ENCODE assay signal across 1 cellular context in genomic region chr11:9180784-9181183, GRCh38.
TF ChIP-seq lines count a peak whose summit lies in the region.

No MANE protein-coding gene starts in this region.

TF ChIP-seq in WTC11, 78 proteins besides CTCF, POLR2A, EP300 and RAD21 (continued from another document):
- TF ChIP-seq CREB1 (CRISPR knock-in tag; IDR thresholded peaks at IDR 0.05), result no peak
TF ChIP-seq in WTC11: peak in this region for 0.
